18 cellular contexts compared by ENCODE assay signal in genomic region chr11:1670928-1671371, GRCh38. TPM values are rescaled to one million over a fixed set of nuclear protein-coding genes. Genes with fewer than 3 reads are reported as not detected.
"Had no signal": no experiment of that assay in that cellular context is flagged by ENCODE, and none has a peak within 500 bp of the region (broad histone marks: within the 10 kb centered on the region; RNA-seq: fewer than 3 reads in every experiment).

No MANE protein-coding gene starts in this region.

- H3K4me3 ChIP-seq: dorsolateral prefrontal cortex, left ventricle myocardium inferior, stomach, thoracic aorta had no signal

- DNase-seq: activated CD4-positive, alpha-beta T cell treated with anti-CD3 and anti-CD28 coated beads, Interleukin-2, amount 10 ng/mL, durations not matched to agents 7 days and 5 days; activated naive CD4-positive, alpha-beta T cell treated with anti-CD3 and anti-CD28 coated beads, Interleukin-2, amount 10 ng/mL, durations not matched to agents 7 days and 5 days; dorsolateral prefrontal cortex; hippocampal formation; left ventricle myocardium inferior; stimulated activated CD4-positive, alpha-beta T cell treated with anti-CD3 and anti-CD28 coated beads, Interleukin-1b, Interleukin-23, amount 100 ng/mL, for 48 hours; stomach; SW 1271 had no signal

- H3K9me3 ChIP-seq: left ventricle myocardium inferior, stomach, thoracic aorta had no signal

- ATAC-seq: esophagus mucosa had no signal

- H3K36me3 ChIP-seq: left ventricle myocardium inferior, stomach, thoracic aorta had no signal

- H3K4me1 ChIP-seq: left ventricle myocardium inferior, stomach had no signal

- FAIRE-seq: astrocyte, keratinocyte had no signal

- H3K27ac ChIP-seq: dorsolateral prefrontal cortex, left ventricle myocardium inferior, stomach, thoracic aorta had no signal

RNA-seq across cellular contexts. Expression of gene KRTAP5-6, which starts 26.0 kb away (rescaled TPM):
- total RNA-seq: activated CD4-positive, alpha-beta T cell treated with anti-CD3 and anti-CD28 coated beads, Interleukin-2, amount 10 ng/mL, durations not matched to agents 7 days and 5 days; activated CD8-positive, alpha-beta memory T cell treated with anti-CD3 and anti-CD28 coated beads for 36 hours; astrocyte; bronchial epithelial cell; esophagus mucosa; glomerular endothelial cell; left ventricle myocardium inferior; osteocyte; stomach; thoracic aorta; urinary bladder had no signal
- polyA plus RNA-seq: keratinocyte, neural cell, stomach, urinary bladder had no signal

RNA-seq across cellular contexts. Expression of gene KRTAP5-5, which starts 41.4 kb away (rescaled TPM):
- total RNA-seq: activated CD4-positive, alpha-beta T cell treated with anti-CD3 and anti-CD28 coated beads, Interleukin-2, amount 10 ng/mL, durations not matched to agents 7 days and 5 days; activated CD8-positive, alpha-beta memory T cell treated with anti-CD3 and anti-CD28 coated beads for 36 hours; astrocyte; bronchial epithelial cell; esophagus mucosa; glomerular endothelial cell; left ventricle myocardium inferior; osteocyte; stomach; thoracic aorta; urinary bladder had no signal
- polyA plus RNA-seq: keratinocyte, neural cell, stomach, urinary bladder had no signal

RNA-seq across cellular contexts. Expression of gene KRTAP5-4, which starts 49.0 kb away (rescaled TPM):
- total RNA-seq: activated CD4-positive, alpha-beta T cell treated with anti-CD3 and anti-CD28 coated beads, Interleukin-2, amount 10 ng/mL, durations not matched to agents 7 days and 5 days; activated CD8-positive, alpha-beta memory T cell treated with anti-CD3 and anti-CD28 coated beads for 36 hours; astrocyte; bronchial epithelial cell; dorsolateral prefrontal cortex; esophagus mucosa; glomerular endothelial cell; left ventricle myocardium inferior; osteocyte; stomach; thoracic aorta; urinary bladder had no signal
- polyA plus RNA-seq: keratinocyte, neural cell, stomach, urinary bladder had no signal
